Comparison of ENCODE assay signal across 11 cellular contexts in genomic region chr4:54940996-54941395, GRCh38.
DNase-seq lines count a peak whose midpoint lies in the region; ATAC-seq and TF ChIP-seq lines count a peak whose summit lies in the region.
"Had no signal": no experiment of that assay in that cellular context is flagged by ENCODE, and none has a peak within 500 bp of the region (broad histone marks: within the 10 kb centered on the region; RNA-seq: fewer than 3 reads in every experiment).

No MANE protein-coding gene starts in this region.

- POLR2A ChIA-PET in activated CD4-positive, alpha-beta T cell treated with anti-CD3 and anti-CD28 coated beads for 36 hours (lab: Charles Lee) = no interaction called here
- POLR2A ChIA-PET in activated CD4-positive, alpha-beta T cell treated with anti-CD3 and anti-CD28 coated beads, Interleukin-2, amount 10 ng/mL, durations not matched to agents 7 days and 5 days (lab: Charles Lee) = no interaction called here

- intact Hi-C loops in activated CD4-positive, alpha-beta T cell treated with anti-CD3 and anti-CD28 coated beads for 36 hours (cut with DNase I, micrococcal nuclease) = loop anchor here in 1 of 2 experiments (1.0 to 5.0 kb wide), 3 partner anchors 258 to 911 kb away; partner anchors contain the start of genes CLOCK and EXOC1

- no peaks in the 10 kb centered on the region for H3K9me3 Mint-ChIP-seq in activated CD4-positive, alpha-beta T cell treated with anti-CD3 and anti-CD28 coated beads for 36 hours (ENCODE audit: low read depth)
- H3K9me3 Mint-ChIP-seq in activated CD4-positive, alpha-beta T cell treated with anti-CD3 and anti-CD28 coated beads, Interleukin-2, amount 10 ng/mL, durations not matched to agents 7 days and 5 days = no peaks in the 10 kb centered on the region
- H3K9me3 Mint-ChIP-seq in endothelial cell (ENCODE audit: unreplicated experiment) = no peaks in the 10 kb centered on the region

- H3K27me3 Mint-ChIP-seq in activated CD4-positive, alpha-beta T cell treated with anti-CD3 and anti-CD28 coated beads for 36 hours = no peaks in the 10 kb centered on the region
- no peaks in the 10 kb centered on the region for H3K27me3 Mint-ChIP-seq in activated CD4-positive, alpha-beta T cell treated with anti-CD3 and anti-CD28 coated beads, Interleukin-2, amount 10 ng/mL, durations not matched to agents 7 days and 5 days
- peaks cover 4% of the 10 kb centered on the region for H3K27me3 Mint-ChIP-seq in endothelial cell (ENCODE audit: unreplicated experiment)

- H3K4me3 Mint-ChIP-seq in activated CD4-positive, alpha-beta T cell treated with anti-CD3 and anti-CD28 coated beads for 36 hours = no peak overlapping the region
- H3K4me3 Mint-ChIP-seq in activated CD4-positive, alpha-beta T cell treated with anti-CD3 and anti-CD28 coated beads, Interleukin-2, amount 10 ng/mL, durations not matched to agents 7 days and 5 days = peak overlapping the region; percentile 22
- H3K4me3 Mint-ChIP-seq in endothelial cell (ENCODE audit: unreplicated experiment) = no peak overlapping the region
- H3K4me3 Mint-ChIP-seq: nephron progenitor cell had no signal

- DNase-seq in activated CD4-positive, alpha-beta T cell treated with anti-CD3 and anti-CD28 coated beads for 36 hours = peak; percentile 72
- DNase-seq in activated CD4-positive, alpha-beta T cell treated with anti-CD3 and anti-CD28 coated beads for 1 hour = no peak
- peak; percentile 35 for DNase-seq in activated CD4-positive, alpha-beta T cell treated with anti-CD3 and anti-CD28 coated beads, Interleukin-2, amount 10 ng/mL, durations not matched to agents 7 days and 5 days
- DNase-seq in endothelial cell (ENCODE audit: low spot score) (no peak), 8988T (no peak), NCI-H2107 treated with DMSO at 0.1 percent for 48 hours (lab: John Stamatoyannopoulos, UW; ENCODE audit: unreplicated experiment) (no peak), NCI-H187 treated with DMSO at 0.1 percent for 48 hours (lab: John Stamatoyannopoulos, UW) (no peak)
- peak in 4 of 6 experiments; percentile 13 to 45 (median 27) for DNase-seq in stimulated activated naive CD4-positive, alpha-beta T cell (lab: John Stamatoyannopoulos, UW)
- DNase-seq: nephron progenitor cell, retina had no signal

- H3K4me1 Mint-ChIP-seq in activated CD4-positive, alpha-beta T cell treated with anti-CD3 and anti-CD28 coated beads for 36 hours = peaks cover 44% of the 10 kb centered on the region
- H3K4me1 Mint-ChIP-seq in activated CD4-positive, alpha-beta T cell treated with anti-CD3 and anti-CD28 coated beads, Interleukin-2, amount 10 ng/mL, durations not matched to agents 7 days and 5 days = peaks cover 44% of the 10 kb centered on the region
- H3K4me1 Mint-ChIP-seq in endothelial cell (ENCODE audit: unreplicated experiment) = peaks cover 69% of the 10 kb centered on the region

- H3K27ac Mint-ChIP-seq in activated CD4-positive, alpha-beta T cell treated with anti-CD3 and anti-CD28 coated beads for 36 hours = peak overlapping the region; percentile 59
- H3K27ac Mint-ChIP-seq in activated CD4-positive, alpha-beta T cell treated with anti-CD3 and anti-CD28 coated beads, Interleukin-2, amount 10 ng/mL, durations not matched to agents 7 days and 5 days = peak overlapping the region; percentile 86
- peak overlapping the region; percentile 98 for H3K27ac Mint-ChIP-seq in endothelial cell (ENCODE audit: unreplicated experiment)
- H3K27ac Mint-ChIP-seq: nephron progenitor cell had no signal

- TF ChIP-seq CTCF in endothelial cell (IDR thresholded peaks at IDR 0.05; ENCODE audit: unreplicated experiment) = no peak

- H3K36me3 Mint-ChIP-seq in activated CD4-positive, alpha-beta T cell treated with anti-CD3 and anti-CD28 coated beads for 36 hours (ENCODE audit: low read depth) = no peaks in the 10 kb centered on the region
- peaks cover 4% of the 10 kb centered on the region for H3K36me3 Mint-ChIP-seq in activated CD4-positive, alpha-beta T cell treated with anti-CD3 and anti-CD28 coated beads, Interleukin-2, amount 10 ng/mL, durations not matched to agents 7 days and 5 days (ENCODE audit: low read depth)
- H3K36me3 Mint-ChIP-seq in endothelial cell (ENCODE audit: low read depth, unreplicated experiment) = no peaks in the 10 kb centered on the region

- CTCF ChIA-PET in activated CD4-positive, alpha-beta T cell treated with anti-CD3 and anti-CD28 coated beads for 36 hours (lab: Charles Lee) = interaction anchor here (2.1 kb wide), 1 partner anchor 30 kb away, joined by 9 read pairs; no protein-coding TSS in a partner anchor
- CTCF ChIA-PET in activated CD4-positive, alpha-beta T cell treated with anti-CD3 and anti-CD28 coated beads, Interleukin-2, amount 10 ng/mL, durations not matched to agents 7 days and 5 days (lab: Charles Lee) = no interaction called here

- ATAC-seq in activated CD4-positive, alpha-beta T cell treated with anti-CD3 and anti-CD28 coated beads for 36 hours = peak; percentile 40
- ATAC-seq: GM12878 had no signal

Comparison
In these comparisons a context has a peak if more than half of its experiments do, and no peak if none do; other contexts are left out.
1. DNase-seq: peak in activated CD4-positive, alpha-beta T cell treated with anti-CD3 and anti-CD28 coated beads for 36 hours (single experiment), activated CD4-positive, alpha-beta T cell treated with anti-CD3 and anti-CD28 coated beads, Interleukin-2, amount 10 ng/mL, durations not matched to agents 7 days and 5 days (single experiment) and stimulated activated naive CD4-positive, alpha-beta T cell (4 of 6); none in activated CD4-positive, alpha-beta T cell treated with anti-CD3 and anti-CD28 coated beads for 1 hour (single experiment), endothelial cell (single experiment), 8988T (single experiment), NCI-H2107 treated with DMSO at 0.1 percent for 48 hours (single experiment) and NCI-H187 treated with DMSO at 0.1 percent for 48 hours (single experiment).
2. Peak in every context shown above with its lines, with median percentiles within 50 percentile points of each other: H3K27ac Mint-ChIP-seq.